ENCODE assay signal across 19 cellular contexts in the genomic region with DNA sequence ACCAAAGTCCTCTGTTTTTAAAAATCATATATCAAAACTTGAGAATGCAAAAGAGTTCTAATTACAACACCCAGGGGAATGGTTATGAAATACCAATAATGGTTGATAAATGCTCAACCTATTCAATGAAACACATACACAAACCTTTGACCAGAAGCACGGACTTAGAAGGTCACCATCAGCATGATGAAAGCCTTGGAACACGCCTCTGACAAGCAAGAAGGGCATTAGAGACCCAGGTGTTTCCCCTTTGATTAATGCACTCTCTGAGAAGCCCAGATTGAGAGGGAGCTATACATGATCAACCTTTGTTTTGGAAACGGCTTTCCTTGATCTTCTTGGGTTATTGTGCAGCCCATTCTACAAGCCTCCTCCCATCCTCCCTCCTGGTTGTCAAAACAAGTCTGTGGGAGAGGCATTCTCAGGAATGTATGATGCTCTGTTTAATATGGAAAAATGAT.
"Had no signal": no experiment of that assay in that cellular context is flagged by ENCODE, and none has a peak within 500 bp of the region (broad histone marks: within the 10 kb centered on the region; RNA-seq: fewer than 3 reads in every experiment).

No MANE protein-coding gene starts in this region.

- H3K27me3 ChIP-seq: neural progenitor cell, suprapubic skin, upper lobe of left lung had no signal

- H3K36me3 ChIP-seq: neural progenitor cell, suprapubic skin, upper lobe of left lung had no signal

- H3K27ac ChIP-seq: neural progenitor cell, suprapubic skin, upper lobe of left lung had no signal

- H3K27ac Mint-ChIP-seq: activated CD4-positive, alpha-beta T cell treated with anti-CD3 and anti-CD28 coated beads, Interleukin-2, amount 10 ng/mL, durations not matched to agents 7 days and 5 days; activated naive CD4-positive, alpha-beta T cell treated with anti-CD3 and anti-CD28 coated beads, Interleukin-2, amount 10 ng/mL, durations not matched to agents 7 days and 5 days; activated T-helper 17 cell treated with anti-CD3 and anti-CD28 coated beads, Interleukin-2, amount 50 U/mL, for 72 hours; dendritic cell treated with granulocyte-macrophage colony-stimulating factor and Interleukin-4, amounts not matched to agents 40 ng/mL and 50 ng/mL, for 4 days had no signal

- H2AFZ ChIP-seq: neural progenitor cell had no signal

- H3K27me3 Mint-ChIP-seq: activated T-helper 17 cell treated with anti-CD3 and anti-CD28 coated beads, Interleukin-2, amount 50 U/mL, for 72 hours had no signal

- H3K36me3 Mint-ChIP-seq: neural progenitor cell had no signal

- H3K9ac ChIP-seq: neural progenitor cell had no signal

- H3K9me3 ChIP-seq: suprapubic skin had no signal

- DNase-seq: activated CD4-positive, alpha-beta T cell treated with anti-CD3 and anti-CD28 coated beads, Interleukin-2, amount 10 ng/mL, durations not matched to agents 7 days and 5 days; activated CD4-positive, CD25-positive, alpha-beta regulatory T cell; activated CD8-positive, alpha-beta memory T cell treated with anti-CD3 and anti-CD28 coated beads for 24 hours; activated naive CD4-positive, alpha-beta T cell treated with anti-CD3 and anti-CD28 coated beads, Interleukin-2, amount 10 ng/mL, durations not matched to agents 7 days and 5 days; activated T-cell treated with anti-CD3 and anti-CD28 coated beads for 4 hours; amniotic stem cell; cerebellar nuclear complex; foreskin fibroblast; glutamatergic neuron; left ventricle myocardium superior; right cardiac atrium; stimulated activated CD4-positive, alpha-beta T cell treated with anti-CD3 and anti-CD28 coated beads, Interleukin-2, amount 100 ng/mL, for 24 hours; stimulated activated naive CD4-positive, alpha-beta T cell; T-helper 2 cell; upper lobe of left lung had no signal

- H3K4me3 ChIP-seq: neural progenitor cell, suprapubic skin, upper lobe of left lung had no signal

- H3K4me3 Mint-ChIP-seq: activated CD4-positive, alpha-beta T cell treated with anti-CD3 and anti-CD28 coated beads, Interleukin-2, amount 10 ng/mL, durations not matched to agents 7 days and 5 days; activated naive CD4-positive, alpha-beta T cell treated with anti-CD3 and anti-CD28 coated beads, Interleukin-2, amount 10 ng/mL, durations not matched to agents 7 days and 5 days; activated T-helper 17 cell treated with anti-CD3 and anti-CD28 coated beads, Interleukin-2, amount 50 U/mL, for 72 hours; dendritic cell treated with granulocyte-macrophage colony-stimulating factor and Interleukin-4, amounts not matched to agents 40 ng/mL and 50 ng/mL, for 4 days; neural progenitor cell had no signal

- H3K4me2 ChIP-seq: neural progenitor cell had no signal
